29 cellular contexts compared by ENCODE assay signal in genomic region chr2:217216316-217216715, GRCh38.
"Had no signal": no experiment of that assay in that cellular context is flagged by ENCODE, and none has a peak within 500 bp of the region (broad histone marks: within the 10 kb centered on the region; RNA-seq: fewer than 3 reads in every experiment).

No MANE protein-coding gene starts in this region.

- H3K27ac ChIP-seq: esophagus muscularis mucosa, foreskin keratinocyte, gastrocnemius medialis, heart left ventricle had no signal

- H3K9me3 ChIP-seq: esophagus muscularis mucosa, gastrocnemius medialis, heart left ventricle had no signal

- H3K4me3 Mint-ChIP-seq: activated CD4-positive, alpha-beta memory T cell treated with anti-CD3 and anti-CD28 coated beads, Interleukin-2, amount 10 ng/mL, durations not matched to agents 7 days and 5 days; activated CD4-positive, alpha-beta T cell treated with anti-CD3 and anti-CD28 coated beads, Interleukin-2, amount 10 ng/mL, durations not matched to agents 7 days and 5 days; activated naive CD8-positive, alpha-beta T cell; activated T-cell treated with anti-CD3 and anti-CD28 coated beads, Interleukin-2, amount 50 U/mL, for 24 hours; activated T-cell treated with anti-CD3 and anti-CD28 coated beads, Interleukin-2, amount 50 U/mL, for 72 hours; effector memory CD8-positive, alpha-beta T cell had no signal

- H3K27me3 ChIP-seq: esophagus muscularis mucosa, foreskin keratinocyte, gastrocnemius medialis had no signal

- H3K27ac Mint-ChIP-seq: activated CD4-positive, alpha-beta memory T cell treated with anti-CD3 and anti-CD28 coated beads, Interleukin-2, amount 10 ng/mL, durations not matched to agents 7 days and 5 days; activated CD4-positive, alpha-beta T cell treated with anti-CD3 and anti-CD28 coated beads, Interleukin-2, amount 10 ng/mL, durations not matched to agents 7 days and 5 days; activated naive CD8-positive, alpha-beta T cell; activated T-cell treated with anti-CD3 and anti-CD28 coated beads, Interleukin-2, amount 50 U/mL, for 24 hours; activated T-cell treated with anti-CD3 and anti-CD28 coated beads, Interleukin-2, amount 50 U/mL, for 72 hours; effector memory CD8-positive, alpha-beta T cell had no signal

- H3K36me3 ChIP-seq: esophagus muscularis mucosa, gastrocnemius medialis, heart left ventricle had no signal

- H3K4me1 Mint-ChIP-seq: activated CD4-positive, alpha-beta memory T cell treated with anti-CD3 and anti-CD28 coated beads, Interleukin-2, amount 10 ng/mL, durations not matched to agents 7 days and 5 days had no signal

- H3K4me3 ChIP-seq: esophagus muscularis mucosa, gastrocnemius medialis, heart left ventricle had no signal

- H3K9me3 Mint-ChIP-seq: activated CD4-positive, alpha-beta memory T cell treated with anti-CD3 and anti-CD28 coated beads, Interleukin-2, amount 10 ng/mL, durations not matched to agents 7 days and 5 days; activated CD4-positive, alpha-beta T cell treated with anti-CD3 and anti-CD28 coated beads, Interleukin-2, amount 10 ng/mL, durations not matched to agents 7 days and 5 days; activated T-cell treated with anti-CD3 and anti-CD28 coated beads, Interleukin-2, amount 50 U/mL, for 24 hours; activated T-cell treated with anti-CD3 and anti-CD28 coated beads, Interleukin-2, amount 50 U/mL, for 72 hours; effector memory CD8-positive, alpha-beta T cell had no signal

- DNase-seq: activated CD4-positive, alpha-beta memory T cell treated with anti-CD3 and anti-CD28 coated beads, Interleukin-2, amount 10 ng/mL, durations not matched to agents 7 days and 5 days; activated CD4-positive, alpha-beta T cell treated with anti-CD3 and anti-CD28 coated beads for 1 hour; activated CD4-positive, alpha-beta T cell treated with anti-CD3 and anti-CD28 coated beads for 4 hours; activated CD4-positive, alpha-beta T cell treated with anti-CD3 and anti-CD28 coated beads, Interleukin-2, amount 10 ng/mL, durations not matched to agents 7 days and 5 days; activated CD4-positive, alpha-beta T cell treated with anti-CD3 and anti-CD28 coated beads, Interleukin-2, amount 50 U/mL, for 4 hours; activated CD8-positive, alpha-beta memory T cell treated with anti-CD3 and anti-CD28 coated beads, Interleukin-2, amount 50 U/mL, for 48 hours; activated gamma-delta T cell; activated naive CD4-positive, alpha-beta T cell treated with anti-CD3 and anti-CD28 coated beads, Interleukin-2, amount 50 U/mL, for 16 hours; activated naive CD4-positive, alpha-beta T cell treated with Interleukin-2 at 50 U/mL for 16 hours; activated T-cell treated with anti-CD3 and anti-CD28 coated beads for 4 hours; activated T-cell treated with anti-CD3 and anti-CD28 coated beads, Interleukin-2, amount 50 U/mL, for 24 hours; activated T-cell treated with anti-CD3 and anti-CD28 coated beads, Interleukin-2, amount 50 U/mL, for 72 hours; amniotic stem cell; anterior cingulate cortex; caudate nucleus; cortex of kidney; dermis blood vessel endothelial cell; effector CD4-positive, alpha-beta T cell; effector memory CD8-positive, alpha-beta T cell; erythroblast; foreskin keratinocyte; gastrocnemius medialis; glutamatergic neuron; heart left ventricle; T-helper 2 cell had no signal

- FAIRE-seq: astrocyte, colon had no signal

- H3K27me3 Mint-ChIP-seq: activated naive CD8-positive, alpha-beta T cell had no signal

- H3K36me3 Mint-ChIP-seq: activated naive CD8-positive, alpha-beta T cell had no signal
